In the genomic region with DNA sequence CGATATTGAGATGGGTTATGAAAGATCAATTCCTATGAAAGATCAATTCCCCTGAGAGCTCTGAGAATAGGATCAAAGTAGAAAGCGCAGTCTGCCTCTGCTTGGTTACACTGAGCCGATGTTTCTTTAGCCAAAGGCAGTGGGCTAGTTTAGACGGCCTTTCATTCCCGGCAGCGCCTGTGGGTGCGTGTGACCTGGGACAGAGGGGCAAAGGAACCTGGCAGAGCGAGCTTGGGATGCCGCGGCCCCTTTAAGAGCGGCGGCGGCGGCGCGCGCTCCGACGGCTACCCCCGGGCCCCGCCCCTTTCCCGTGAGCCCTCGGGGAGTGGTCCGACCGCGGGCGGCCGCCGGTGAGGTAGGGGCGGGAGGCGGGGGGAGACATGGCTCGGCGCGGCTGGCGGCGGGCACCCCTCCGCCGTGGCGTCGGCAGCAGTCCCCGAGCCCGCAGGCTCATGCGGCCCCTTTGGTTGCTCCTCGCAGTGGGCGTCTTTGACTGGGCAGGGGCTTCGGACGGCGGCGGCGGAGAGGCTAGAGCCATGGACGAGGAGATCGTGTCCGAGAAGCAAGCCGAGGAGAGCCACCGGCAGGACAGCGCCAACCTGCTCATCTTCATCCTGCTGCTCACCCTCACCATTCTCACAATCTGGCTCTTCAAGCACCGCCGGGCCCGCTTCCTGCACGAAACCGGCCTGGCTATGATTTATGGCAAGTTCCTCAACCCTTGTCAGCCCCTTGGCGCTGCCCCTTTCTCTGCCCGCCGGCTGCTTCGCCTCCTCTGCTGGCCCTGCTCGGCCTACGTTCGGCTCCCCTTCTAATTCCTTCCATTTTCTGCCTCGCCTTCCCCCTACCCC, we compare ENCODE assay signal across 8 cellular contexts. TPM values are rescaled to one million over a fixed set of nuclear protein-coding genes. Genes with fewer than 3 reads are reported as not detected.
DNase-seq lines count a peak whose midpoint lies in the region; ATAC-seq and TF ChIP-seq lines count a peak whose summit lies in the region.

Gene SLC9A6, plus strand, starts transcription at position 313 of the 851 bp plus-strand sequence. Its CDS starts 224 bp downstream, at position 537.

- in situ Hi-C loops in Caki2 (cut with HindIII; ENCODE audit: low pct_unique_long_range_greater_than_20kb, low sequenced_read_pairs) = no loop called here

- DNase-seq in Caki2 (ENCODE audit: low read depth) = peak; percentile 56
- DNase-seq in GM20000 (ENCODE audit: low spot score) = peak; percentile 86
- peak in 61 of 76 experiments; percentile 0 to 51 (median 23) for DNase-seq in HUDEP-2 (lab: John Stamatoyannopoulos, UW; ENCODE audit: unreplicated experiment in 76 of 76)
- DNase-seq in OCI-M1 (lab: John Stamatoyannopoulos, UW) = peak; percentile 84
- peak; percentile 52 for DNase-seq in activated T-helper 1 cell treated with Interleukin-2 at 50 U/mL for 16 hours (ENCODE audit: low read depth)
- DNase-seq in fibroblast of mammary gland (ENCODE audit: low read depth) = peak; percentile 31
- DNase-seq in naive thymus-derived CD4-positive, alpha-beta T cell = peak; percentile 26 to 75 (median 52)
- peak; percentile 34 to 63 (median 48) for DNase-seq in stimulated activated naive CD4-positive, alpha-beta T cell (lab: John Stamatoyannopoulos, UW)

- H3K4me3 ChIP-seq in fibroblast of mammary gland (ENCODE audit: control insufficient read depth, low read depth, low read length) = peak within 1 kb of the TSS; percentile 71
- peak within 1 kb of the TSS; percentile 73 for H3K4me3 ChIP-seq in naive thymus-derived CD4-positive, alpha-beta T cell (ENCODE audit: low read length)

- POLR2A ChIA-PET in naive thymus-derived CD4-positive, alpha-beta T cell (lab: Charles Lee) = interaction anchor here (0.6 to 2.6 kb wide), 2 partner anchors 11 to 387 kb away, joined by 3 to 19 read pairs; partner anchors contain the start of gene MMGT1

- ATAC-seq in naive thymus-derived CD4-positive, alpha-beta T cell = peak; percentile 96

- H3K4me3 Mint-ChIP-seq in naive thymus-derived CD4-positive, alpha-beta T cell = peak within 1 kb of the TSS; percentile 79 to 95 (median 92)

- CTCF ChIA-PET in naive thymus-derived CD4-positive, alpha-beta T cell (lab: Charles Lee) = no interaction called here

- H3K4me1 ChIP-seq in naive thymus-derived CD4-positive, alpha-beta T cell (ENCODE audit: control insufficient read depth in 2 of 2, insufficient read depth in 2 of 2, low read length in 2 of 2) = peaks cover 20 to 23% of the 10 kb centered on the region in 2 donors

- H3K36me3 Mint-ChIP-seq in naive thymus-derived CD4-positive, alpha-beta T cell = peaks cover 0 to 6% (median 0%) of the 10 kb centered on the region in 5 donors

- TF ChIP-seq CTCF in GM20000 (IDR thresholded peaks at IDR 0.05; ENCODE audit: extremely low read depth, missing control alignments) = no peak
- TF ChIP-seq CTCF in fibroblast of mammary gland (conservative IDR thresholded peaks at IDR 0.05; ENCODE audit: control insufficient read depth, insufficient read depth, low read depth, low read length) = no peak

- H3K27ac ChIP-seq in naive thymus-derived CD4-positive, alpha-beta T cell (ENCODE audit: low read depth, low read length) = peak within 1 kb of the TSS; percentile 76

- peaks cover 40 to 78% (median 61%) of the 10 kb centered on the region in 7 donors for H3K4me1 Mint-ChIP-seq in naive thymus-derived CD4-positive, alpha-beta T cell

- no peaks in the 10 kb centered on the region for H3K36me3 ChIP-seq in naive thymus-derived CD4-positive, alpha-beta T cell (ENCODE audit: control insufficient read depth in 2 of 3, insufficient read depth in 3 of 3, low read length in 3 of 3)

- H3K27me3 ChIP-seq in naive thymus-derived CD4-positive, alpha-beta T cell (ENCODE audit: control insufficient read depth in 2 of 2, insufficient read depth in 2 of 2, low read length in 2 of 2) = no peaks in the 10 kb centered on the region

- H3K27ac Mint-ChIP-seq in naive thymus-derived CD4-positive, alpha-beta T cell = peak within 1 kb of the TSS; percentile 80 to 99 (median 93)

- no peaks in the 10 kb centered on the region for H3K27me3 Mint-ChIP-seq in naive thymus-derived CD4-positive, alpha-beta T cell

- no peaks in the 10 kb centered on the region for H3K9me3 ChIP-seq in naive thymus-derived CD4-positive, alpha-beta T cell (ENCODE audit: control insufficient read depth in 2 of 3, low read length in 3 of 3)

- peaks cover 0 to under 1% (median 0%) of the 10 kb centered on the region in 11 donors for H3K9me3 Mint-ChIP-seq in naive thymus-derived CD4-positive, alpha-beta T cell

- intact Hi-C loops in naive thymus-derived CD4-positive, alpha-beta T cell (cut with micrococcal nuclease) = loop anchor here (1.0 to 10.0 kb wide), 5 partner anchors 11 to 1521 kb away; partner anchors contain the start of genes FHL1 (in 2 of the 2), HTATSF1 (in 2 of the 2), HPRT1 (in 1 of the 2) and INTS6L (in 1 of the 2)

RNA-seq across cellular contexts. Expression of gene SLC9A6, which starts in this region (rescaled TPM):
- total RNA-seq in Caki2 (2014; rRNA removed; shearing (Covaris generic); ENCODE audit: low replicate concordance) = 3.0 and 7.1 TPM in 2 replicates
- 10 to 100 TPM; 16.2 to 21.1 (median 18.9) TPM for total RNA-seq in naive thymus-derived CD4-positive, alpha-beta T cell
- 10 to 100 TPM; 16.0 to 24.9 TPM for polyA plus RNA-seq in naive thymus-derived CD4-positive, alpha-beta T cell

Comparison
In these comparisons a context has a peak if more than half of its experiments do, and no peak if none do; other contexts are left out.
1. Peak in every context shown above with its lines: DNase-seq, ATAC-seq, H3K4me3 ChIP-seq and H3K27ac ChIP-seq.
2. DNase-seq: peak in every context shown above with its lines; median percentile 86 in GM20000; 84 in OCI-M1; 56 in Caki2; 52 in activated T-helper 1 cell treated with Interleukin-2 at 50 U/mL for 16 hours; 52 in naive thymus-derived CD4-positive, alpha-beta T cell; 48 in stimulated activated naive CD4-positive, alpha-beta T cell; 31 in fibroblast of mammary gland; 23 in HUDEP-2.